In the genomic region with DNA sequence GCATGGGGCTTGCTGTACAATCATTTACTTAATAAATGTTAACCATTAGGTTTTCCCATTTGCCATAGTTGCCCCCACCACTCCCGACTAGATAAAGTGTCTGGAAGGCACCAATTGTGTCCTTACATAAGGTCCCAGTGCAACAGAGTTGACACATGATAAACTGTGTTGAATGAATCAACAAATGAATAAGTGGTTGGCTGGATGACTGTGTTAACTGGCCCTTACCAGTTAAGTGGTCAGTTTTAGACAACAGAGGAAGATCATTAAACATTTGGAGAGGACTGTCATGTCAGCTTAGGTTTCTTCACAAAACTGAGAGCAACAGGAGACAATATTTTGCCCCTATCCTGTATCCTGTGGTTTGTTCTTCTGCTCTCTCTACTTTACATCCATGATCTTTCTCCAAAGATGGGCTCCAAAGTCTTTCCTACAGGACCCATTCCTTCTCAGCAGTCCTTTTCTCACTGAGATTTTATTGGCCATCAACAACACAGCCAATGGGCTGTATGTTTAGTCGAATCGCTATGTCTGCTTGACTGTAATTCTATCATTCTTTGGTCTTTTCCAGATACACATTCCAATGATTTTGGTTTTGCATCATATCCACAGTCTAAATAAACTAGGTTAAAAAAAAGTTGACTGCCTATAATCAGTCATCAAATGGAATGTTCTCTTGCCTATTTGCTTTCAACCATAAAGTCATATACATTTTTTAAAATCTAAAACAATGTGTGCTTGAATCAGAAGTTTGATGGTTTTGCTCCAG, we compare ENCODE assay signal across 20 cellular contexts.
DNase-seq lines count a peak whose midpoint lies in the region; ATAC-seq, FAIRE-seq and TF ChIP-seq lines count a peak whose summit lies in the region.
"Had no signal": no experiment of that assay in that cellular context is flagged by ENCODE, and none has a peak within 500 bp of the region (broad histone marks: within the 10 kb centered on the region; RNA-seq: fewer than 3 reads in every experiment).

No MANE protein-coding gene starts in this region.

- H3K23ac ChIP-seq in mesenchymal stem cell (ENCODE audit: low read length in 2 of 2), result no peak overlapping the region

- TF ChIP-seq CTCF in AG09309 (IDR thresholded peaks at IDR 0.05; ENCODE audit: control insufficient read depth, insufficient read depth, low read depth, low read length, missing control alignments) (no peak), astrocyte of the spinal cord (IDR thresholded peaks at IDR 0.05; ENCODE audit: low read depth, low read length) (no peak), GM10248 (IDR thresholded peaks at IDR 0.05; ENCODE audit: control extremely low read depth, extremely low read depth, low read depth, missing control alignments) (no peak), lower lobe of right lung (IDR thresholded peaks at IDR 0.05) (no peak)

- CTCF ChIA-PET in GM10248 (lab: Yijun Ruan, JAX), result no interaction called here

- H3K27ac ChIP-seq in mesenchymal stem cell (ENCODE audit: low read length, poor library complexity, severe bottlenecking), result peak overlapping the region; percentile 56
- no peak overlapping the region for H3K27ac ChIP-seq in lower lobe of right lung
- H3K27ac ChIP-seq: BLaER1, psoas muscle, uterus, WERI-Rb-1 had no signal

- no peak overlapping the region for H2AFZ ChIP-seq in mesenchymal stem cell (ENCODE audit: low read depth, low read length)
- H2AFZ ChIP-seq: GM23338 had no signal

- no peak overlapping the region for H2BK15ac ChIP-seq in mesenchymal stem cell (ENCODE audit: low read depth, poor library complexity, severe bottlenecking)

- H3K4me1 ChIP-seq in mesenchymal stem cell (ENCODE audit: control insufficient read depth, insufficient read depth, low read depth, low read length), result peaks cover 5% of the 10 kb centered on the region
- no peaks in the 10 kb centered on the region for H3K4me1 ChIP-seq in lower lobe of right lung
- H3K4me1 ChIP-seq: BLaER1, uterus had no signal

- H3K4me2 ChIP-seq in mesenchymal stem cell (ENCODE audit: low read length, poor library complexity, severe bottlenecking), result no peak overlapping the region
- H3K4me2 ChIP-seq: BLaER1, GM23338 had no signal

- H3K9ac ChIP-seq in mesenchymal stem cell (ENCODE audit: low read length), result no peak overlapping the region
- H3K9ac ChIP-seq: BLaER1 had no signal

- POLR2A ChIA-PET in GM10248 (lab: Yijun Ruan, JAX), result no interaction called here

- H3K9me3 ChIP-seq in mesenchymal stem cell (ENCODE audit: control insufficient read depth, low read length) (no peaks in the 10 kb centered on the region), lower lobe of right lung (no peaks in the 10 kb centered on the region)
- H3K9me3 ChIP-seq: BLaER1, psoas muscle, uterus had no signal

- intact Hi-C loops in lower lobe of right lung (cut with DNase I), result no loop called here

- H4K91ac ChIP-seq in mesenchymal stem cell (ENCODE audit: low read length), result no peak overlapping the region

- 46% methylated on average over 3 of the region's 3 CpGs for WGBS in mesenchymal stem cell

- no peak overlapping the region for H2BK120ac ChIP-seq in mesenchymal stem cell (ENCODE audit: low read depth, low read length)

- H3K4me3 ChIP-seq in AG09309 (ENCODE audit: control insufficient read depth, low read depth, low read length), result no peak overlapping the region
- no peak overlapping the region for H3K4me3 ChIP-seq in astrocyte of the spinal cord (ENCODE audit: low read depth, low read length)
- H3K4me3 ChIP-seq in mesenchymal stem cell (ENCODE audit: insufficient read depth in 1 of 2, low read depth in 1 of 2, low read length in 2 of 2), result no peak overlapping the region
- H3K4me3 ChIP-seq in lower lobe of right lung, result no peak overlapping the region
- H3K4me3 ChIP-seq: BLaER1, GM23338, psoas muscle, uterus had no signal

- H3K79me1 ChIP-seq in mesenchymal stem cell (replicated peaks; ENCODE audit: low read length, poor library complexity, severe bottlenecking), result peaks cover 1% of the 10 kb centered on the region

- H2BK5ac ChIP-seq in mesenchymal stem cell (ENCODE audit: low read depth, low read length, poor library complexity, severe bottlenecking), result no peak overlapping the region

- no peak overlapping the region for H2BK12ac ChIP-seq in mesenchymal stem cell (ENCODE audit: low read length in 2 of 2)

- H4K8ac ChIP-seq in mesenchymal stem cell (ENCODE audit: low read length), result no peak overlapping the region

- no peak for FAIRE-seq in GM12892 (lab: Jason Lieb, UNC)

- in situ Hi-C loops in astrocyte of the spinal cord (cut with HindIII; ENCODE audit: low sequenced_read_pairs), result no loop called here

- H3K4ac ChIP-seq in mesenchymal stem cell (ENCODE audit: low read depth in 1 of 2, low read length in 2 of 2), result no peak overlapping the region

- DNase-seq in AG09309 (ENCODE audit: low read depth), result peak; percentile 46
- peak; percentile 42 for DNase-seq in HS-5 (ENCODE audit: low read depth)
- peak; percentile 69 for DNase-seq in astrocyte of the spinal cord (ENCODE audit: low read depth, low spot score)
- DNase-seq in mesenchymal stem cell, result peak; percentile 70
- no peak for DNase-seq in GM12892 (ENCODE audit: insufficient read length)
- DNase-seq in GM10248 (ENCODE audit: extremely low spot score), result no peak
- no peak for DNase-seq in lower lobe of right lung
- DNase-seq in NCI-H1417 treated with DMSO at 0.1 percent for 48 hours (lab: John Stamatoyannopoulos, UW), result no peak
- DNase-seq: activated CD8-positive, alpha-beta T cell treated with anti-CD3 and anti-CD28 coated beads, Interleukin-2, amount 10 ng/mL, durations not matched to agents 7 days and 5 days; dermis blood vessel endothelial cell; naive thymus-derived CD4-positive, alpha-beta T cell; NCI-H187; NCI-H526 treated with DMSO at 0.1 percent for 48 hours; psoas muscle; SW 1271; uterus; WERI-Rb-1 had no signal

- TF ChIP-seq POLR2A in GM12892 (IDR thresholded peaks at IDR 0.05; ENCODE audit: low read depth, low read length), result no peak

- H2AK5ac ChIP-seq in mesenchymal stem cell (ENCODE audit: low read length, severe bottlenecking), result no peak overlapping the region

- H3K18ac ChIP-seq in mesenchymal stem cell (ENCODE audit: low read depth in 1 of 2, low read length in 2 of 2), result no peak overlapping the region

- no peak for ATAC-seq in lower lobe of right lung
- ATAC-seq: activated CD8-positive, alpha-beta T cell treated with anti-CD3 and anti-CD28 coated beads, Interleukin-2, amount 10 ng/mL, durations not matched to agents 7 days and 5 days; GM23338; left lobe of liver; naive thymus-derived CD4-positive, alpha-beta T cell; psoas muscle had no signal

- H3K27me3 ChIP-seq in mesenchymal stem cell (ENCODE audit: control insufficient read depth in 1 of 2, insufficient read depth in 1 of 2, low read length in 2 of 2), result no peaks in the 10 kb centered on the region
- H3K27me3 ChIP-seq in lower lobe of right lung (ENCODE audit: low read depth), result no peaks in the 10 kb centered on the region
- H3K27me3 ChIP-seq: BLaER1, uterus had no signal

- H3K36me3 ChIP-seq in mesenchymal stem cell (ENCODE audit: control insufficient read depth in 1 of 2, insufficient read depth in 2 of 2, low read depth in 1 of 2, low read length in 2 of 2) (no peaks in the 10 kb centered on the region), lower lobe of right lung (no peaks in the 10 kb centered on the region)
- H3K36me3 ChIP-seq: BLaER1, uterus, WERI-Rb-1 had no signal

- no peak overlapping the region for H3K14ac ChIP-seq in mesenchymal stem cell (ENCODE audit: low read length in 2 of 2)

Comparison
In these comparisons a context has a peak if more than half of its experiments do, and no peak if none do; other contexts are left out.
1. DNase-seq: peak in AG09309 (single experiment), HS-5 (single experiment), astrocyte of the spinal cord (single experiment) and mesenchymal stem cell (single experiment); none in GM12892 (single experiment), GM10248 (single experiment), lower lobe of right lung (single experiment) and NCI-H1417 treated with DMSO at 0.1 percent for 48 hours (single experiment).